ENCODE assay signal across 23 cellular contexts in genomic region chr19:55671054-55671378, GRCh38. TPM values are rescaled to one million over a fixed set of nuclear protein-coding genes. Genes with fewer than 3 reads are reported as not detected.
DNase-seq lines count a peak whose midpoint lies in the region; ATAC-seq and TF ChIP-seq lines count a peak whose summit lies in the region.
"Had no signal": no experiment of that assay in that cellular context is flagged by ENCODE, and none has a peak within 500 bp of the region (broad histone marks: within the 10 kb centered on the region; RNA-seq: fewer than 3 reads in every experiment).

No MANE protein-coding gene starts in this region.

- no peak overlapping the region for H2BK5ac ChIP-seq in H9 (ENCODE audit: insufficient read length, low read length)

- H3K9me3 ChIP-seq in H9 (ENCODE audit: control insufficient read depth, low read depth, low read length), result no peaks in the 10 kb centered on the region
- H3K9me3 ChIP-seq: esophagus squamous epithelium, transverse colon had no signal

- DNase-seq in T-helper 2 cell treated with Interferon-gamma antibody and Interleukin-4, amounts not matched to agents 5 μg/mL and 100 μg/mL, for 36 hours (ENCODE audit: low spot score), result no peak
- DNase-seq in T-helper 2 cell (no peak), H9 (no peak), neural crest cell (ENCODE audit: low read depth, low spot score) (no peak), NCI-H1436 treated with DMSO at 0.1 percent for 48 hours (lab: John Stamatoyannopoulos, UW) (no peak), OCI-M2 (lab: John Stamatoyannopoulos, UW; ENCODE audit: unreplicated experiment) (no peak)
- DNase-seq in activated naive CD8-positive, alpha-beta T cell treated with anti-CD3 and anti-CD28 coated beads, Interleukin-2, amount 50 U/mL, for 24 hours, result no peak
- DNase-seq: activated effector memory CD4-positive, alpha-beta T cell treated with Interleukin-2 at 50 U/mL for 16 hours; amniotic stem cell; DMS153; effector CD8-positive, alpha-beta T cell; esophagus squamous epithelium; mammary epithelial cell; MM.1S; naive thymus-derived CD4-positive, alpha-beta T cell; stimulated activated CD4-positive, alpha-beta T cell treated with anti-CD3 and anti-CD28 coated beads, Interleukin-2, amount 100 ng/mL, for 24 hours; stimulated activated naive CD8-positive, alpha-beta T cell treated with anti-CD3 and anti-CD28 coated beads, Interleukin-15, amount 100 ng/mL, for 72 hours; transverse colon had no signal

- peak overlapping the region; percentile 9 for H3K27ac Mint-ChIP-seq in T-helper 2 cell treated with Interferon-gamma antibody and Interleukin-4, amounts not matched to agents 5 μg/mL and 100 μg/mL, for 36 hours
- H3K27ac Mint-ChIP-seq in H9, result peak overlapping the region; percentile 4 to 87 (median 8); a peak in 4 of 7 replicates
- H3K27ac Mint-ChIP-seq in activated naive CD8-positive, alpha-beta T cell treated with anti-CD3 and anti-CD28 coated beads, Interleukin-2, amount 50 U/mL, for 24 hours, result peak overlapping the region; percentile 40
- peak overlapping the region; percentile 14 for H3K27ac Mint-ChIP-seq in neural crest cell (ENCODE audit: unreplicated experiment)

- ATAC-seq in activated naive CD8-positive, alpha-beta T cell treated with anti-CD3 and anti-CD28 coated beads, Interleukin-2, amount 50 U/mL, for 24 hours, result no peak
- ATAC-seq in HG02763 (IDR thresholded peaks at IDR 0.05; ENCODE audit: unreplicated experiment), result no peak
- ATAC-seq: activated CD4-positive, alpha-beta T cell treated with anti-CD3 and anti-CD28 coated beads for 36 hours; naive thymus-derived CD4-positive, alpha-beta T cell; Right ventricle myocardium inferior; stimulated activated naive CD8-positive, alpha-beta T cell treated with anti-CD3 and anti-CD28 coated beads, Interleukin-15, amount 100 ng/mL, for 72 hours had no signal

- H3K79me2 ChIP-seq in H9 (ENCODE audit: insufficient read depth, low read length), result peaks cover 11% of the 10 kb centered on the region; the same call in 1 of the 2 replicates

- H3K23me2 ChIP-seq in H9 (ENCODE audit: insufficient read length, low read depth, low read length, poor library complexity, severe bottlenecking), result peaks cover 6% of the 10 kb centered on the region

- H3K27me3 ChIP-seq in H9 (ENCODE audit: insufficient read depth, low read length), result no peaks in the 10 kb centered on the region
- H3K27me3 ChIP-seq: esophagus squamous epithelium, transverse colon had no signal

- H2BK20ac ChIP-seq in H9 (ENCODE audit: low read depth, low read length, poor library complexity, severe bottlenecking), result no peak overlapping the region

- TF ChIP-seq CTCF in H9 (conservative IDR thresholded peaks at IDR 0.05) (no peak), neural crest cell (conservative IDR thresholded peaks at IDR 0.05) (no peak)

- H3K9ac ChIP-seq in H9 (ENCODE audit: extremely low read depth, insufficient read length, low read length), result no peak overlapping the region

- no peak overlapping the region for H3K23ac ChIP-seq in H9 (ENCODE audit: insufficient read length, low read depth, low read length)

- no peak overlapping the region for H3K4me3 Mint-ChIP-seq in T-helper 2 cell treated with Interferon-gamma antibody and Interleukin-4, amounts not matched to agents 5 μg/mL and 100 μg/mL, for 36 hours
- H3K4me3 Mint-ChIP-seq in H9, result peak overlapping the region in 1 of 2 experiments; percentile 9; a peak in 2 of 5 replicates
- no peak overlapping the region for H3K4me3 Mint-ChIP-seq in activated naive CD8-positive, alpha-beta T cell treated with anti-CD3 and anti-CD28 coated beads, Interleukin-2, amount 50 U/mL, for 24 hours
- H3K4me3 Mint-ChIP-seq in neural crest cell, result peak overlapping the region; percentile 85
- H3K4me3 Mint-ChIP-seq: activated CD4-positive, alpha-beta T cell treated with anti-CD3 and anti-CD28 coated beads for 36 hours; B cell; stimulated activated naive CD8-positive, alpha-beta T cell treated with anti-CD3 and anti-CD28 coated beads, Interleukin-15, amount 100 ng/mL, for 72 hours had no signal

- H2AK5ac ChIP-seq in H9 (ENCODE audit: insufficient read length, low read length), result no peak overlapping the region

- H3K4me2 ChIP-seq in H9 (ENCODE audit: insufficient read depth, insufficient read length, low read length), result no peak overlapping the region

- no peak overlapping the region for H3K18ac ChIP-seq in H9 (ENCODE audit: insufficient read length, low read depth, low read length)

- H3K4me1 Mint-ChIP-seq in T-helper 2 cell treated with Interferon-gamma antibody and Interleukin-4, amounts not matched to agents 5 μg/mL and 100 μg/mL, for 36 hours (ENCODE audit: low read depth), result peaks cover 6% of the 10 kb centered on the region
- H3K4me1 Mint-ChIP-seq in H9 (peaks cover 31 to 41% of the 10 kb centered on the region in 2 experiments), neural crest cell (peaks cover 32% of the 10 kb centered on the region)
- H3K4me1 Mint-ChIP-seq in activated naive CD8-positive, alpha-beta T cell treated with anti-CD3 and anti-CD28 coated beads, Interleukin-2, amount 50 U/mL, for 24 hours, result peaks cover 38% of the 10 kb centered on the region

- H4K8ac ChIP-seq in H9 (replicated peaks; ENCODE audit: insufficient read length, low read depth, low read length), result no peak overlapping the region

- no peak overlapping the region for H3K14ac ChIP-seq in H9 (ENCODE audit: insufficient read depth, low read length)

- H4K91ac ChIP-seq in H9 (ENCODE audit: insufficient read length, low read depth, low read length), result no peak overlapping the region

- H3K9me3 Mint-ChIP-seq in T-helper 2 cell treated with Interferon-gamma antibody and Interleukin-4, amounts not matched to agents 5 μg/mL and 100 μg/mL, for 36 hours, result no peaks in the 10 kb centered on the region
- H3K9me3 Mint-ChIP-seq in H9, result no peaks in the 10 kb centered on the region; a peak in 1 of 5 replicates
- no peaks in the 10 kb centered on the region for H3K9me3 Mint-ChIP-seq in activated naive CD8-positive, alpha-beta T cell treated with anti-CD3 and anti-CD28 coated beads, Interleukin-2, amount 50 U/mL, for 24 hours
- H3K9me3 Mint-ChIP-seq in neural crest cell, result no peaks in the 10 kb centered on the region
- H3K9me3 Mint-ChIP-seq: naive thymus-derived CD4-positive, alpha-beta T cell; stimulated activated naive CD8-positive, alpha-beta T cell treated with anti-CD3 and anti-CD28 coated beads, Interleukin-15, amount 100 ng/mL, for 72 hours had no signal

- H3K36me3 Mint-ChIP-seq in T-helper 2 cell treated with Interferon-gamma antibody and Interleukin-4, amounts not matched to agents 5 μg/mL and 100 μg/mL, for 36 hours (ENCODE audit: low read depth), result peaks cover 59% of the 10 kb centered on the region
- H3K36me3 Mint-ChIP-seq in H9 (ENCODE audit: insufficient read depth in 1 of 3, low read depth in 3 of 3), result peaks cover 51 to 74% (median 67%) of the 10 kb centered on the region in 3 experiments
- H3K36me3 Mint-ChIP-seq in activated naive CD8-positive, alpha-beta T cell treated with anti-CD3 and anti-CD28 coated beads, Interleukin-2, amount 50 U/mL, for 24 hours (ENCODE audit: low read depth), result peaks cover 40% of the 10 kb centered on the region
- H3K36me3 Mint-ChIP-seq in neural crest cell (ENCODE audit: low read depth), result peaks cover 17% of the 10 kb centered on the region

- no CpG with 5 or more reads among the region's 2 CpGs for WGBS in H9 (ENCODE audit: extremely low coverage, insufficient read length, low lambda C conversion rate)

- no peaks in the 10 kb centered on the region for H4K20me1 ChIP-seq in H9 (ENCODE audit: control insufficient read depth, insufficient read depth, insufficient read length)

- no peak overlapping the region for H3K4ac ChIP-seq in H9 (ENCODE audit: low read depth, low read length)

- no peak overlapping the region for H2BK12ac ChIP-seq in H9 (ENCODE audit: insufficient read length, low read depth, low read length)

- no peaks in the 10 kb centered on the region for H3K27me3 Mint-ChIP-seq in T-helper 2 cell treated with Interferon-gamma antibody and Interleukin-4, amounts not matched to agents 5 μg/mL and 100 μg/mL, for 36 hours (ENCODE audit: low read depth)
- no peaks in the 10 kb centered on the region for H3K27me3 Mint-ChIP-seq in H9 (ENCODE audit: low read depth)
- H3K27me3 Mint-ChIP-seq in activated naive CD8-positive, alpha-beta T cell treated with anti-CD3 and anti-CD28 coated beads, Interleukin-2, amount 50 U/mL, for 24 hours, result no peaks in the 10 kb centered on the region
- peaks cover 9% of the 10 kb centered on the region for H3K27me3 Mint-ChIP-seq in neural crest cell (ENCODE audit: low read depth)
- H3K27me3 Mint-ChIP-seq: activated CD4-positive, alpha-beta T cell treated with anti-CD3 and anti-CD28 coated beads for 36 hours; B cell; naive thymus-derived CD4-positive, alpha-beta T cell; stimulated activated naive CD8-positive, alpha-beta T cell treated with anti-CD3 and anti-CD28 coated beads, Interleukin-15, amount 100 ng/mL, for 72 hours had no signal

- no peaks in the 10 kb centered on the region for H3K4me1 ChIP-seq in H9 (ENCODE audit: insufficient read depth, low read length)

- H2AFZ ChIP-seq in H9 (ENCODE audit: low read length), result no peak overlapping the region

- no peak overlapping the region for H2BK15ac ChIP-seq in H9 (ENCODE audit: low read depth, low read length)

- H3T11ph ChIP-seq in H9 (ENCODE audit: low read length), result no peak overlapping the region

- H2BK120ac ChIP-seq in H9 (ENCODE audit: low read depth, low read length, poor library complexity, severe bottlenecking), result no peak overlapping the region

- peaks cover 4% of the 10 kb centered on the region for H3K79me1 ChIP-seq in H9 (ENCODE audit: insufficient read depth, low read depth, low read length, poor library complexity, severe bottlenecking)

- no peak overlapping the region for H3K27ac ChIP-seq in H9 (ENCODE audit: insufficient read length, low read depth, low read length)
- H3K27ac ChIP-seq: 22Rv1, esophagus squamous epithelium, transverse colon had no signal

- no peak overlapping the region for H4K5ac ChIP-seq in H9 (ENCODE audit: insufficient read length, low read depth, low read length)

- H3K56ac ChIP-seq in H9 (ENCODE audit: insufficient read length, low read depth, low read length), result no peak overlapping the region

RNA-seq across cellular contexts. Expression of gene EPN1, which starts 4.0 kb away (rescaled TPM):
- total RNA-seq in H9 (2021) (158 and 159 TPM in 2 replicates), neural crest cell (129 and 130 TPM in 2 replicates)

RNA-seq across cellular contexts. Expression of gene U2AF2, which starts 16.2 kb away (rescaled TPM):
- total RNA-seq in H9 (2021), result 321 and 342 TPM in 2 replicates
- total RNA-seq in neural crest cell, result 342 and 365 TPM in 2 replicates

RNA-seq across cellular contexts. Expression of gene CCDC106, which starts 23.0 kb away (rescaled TPM):
- total RNA-seq in H9 (2021) (19.9 and 20.0 TPM in 2 replicates), neural crest cell (18.7 and 18.9 TPM in 2 replicates)

RNA-seq across cellular contexts. Expression of gene ZNF581, which starts 27.6 kb away (rescaled TPM):
- total RNA-seq in H9 (2021), result 65.1 and 68.0 TPM in 2 replicates
- total RNA-seq in neural crest cell, result 40.8 and 41.9 TPM in 2 replicates

RNA-seq across cellular contexts. Expression of gene ZNF580, which starts 30.2 kb away (rescaled TPM):
- total RNA-seq in H9 (2021) (22.4 and 22.8 TPM in 2 replicates), neural crest cell (39.1 and 41.8 TPM in 2 replicates)
